Comparison of ENCODE assay signal across 10 cellular contexts in the genomic region with DNA sequence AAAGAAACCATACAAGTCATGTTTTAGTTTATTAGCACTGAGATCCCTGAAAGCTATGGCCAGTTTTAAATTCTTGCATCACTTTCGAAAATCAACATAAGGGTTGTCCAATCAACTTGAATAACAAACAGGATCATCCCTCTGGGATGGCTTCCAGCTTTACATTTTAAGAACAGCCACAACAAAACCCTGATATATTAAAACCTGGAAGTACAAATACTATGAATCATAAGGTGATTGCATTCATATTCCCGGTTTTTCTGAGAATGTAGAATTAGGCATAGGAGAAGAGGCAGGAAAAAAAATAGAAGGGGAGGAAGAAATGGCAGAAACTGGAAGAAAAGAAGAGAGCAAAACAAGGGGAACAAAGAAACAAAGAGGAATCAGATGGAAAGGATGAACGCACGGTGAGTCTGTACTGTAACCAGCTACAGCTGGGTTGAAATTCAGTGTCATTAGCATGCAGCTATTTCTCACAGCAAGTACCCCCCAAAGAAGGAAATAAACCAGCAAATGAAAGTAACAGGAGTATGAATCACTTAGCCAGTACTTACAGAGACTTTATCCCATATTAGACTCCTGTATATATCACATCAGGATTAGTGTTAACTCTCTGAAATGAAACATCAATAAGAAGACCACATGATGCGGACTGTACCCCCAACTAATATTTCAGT.
DNase-seq lines count a peak whose midpoint lies in the region; ATAC-seq and TF ChIP-seq lines count a peak whose summit lies in the region.
"Had no signal": no experiment of that assay in that cellular context is flagged by ENCODE, and none has a peak within 500 bp of the region (broad histone marks: within the 10 kb centered on the region; RNA-seq: fewer than 3 reads in every experiment).

No MANE protein-coding gene starts in this region.

- DNase-seq in AG08396 (ENCODE audit: low spot score) (peak; percentile 24), GM23338 (ENCODE audit: low spot score) (no peak), iris pigment epithelial cell (ENCODE audit: low read depth) (peak; percentile 86), stomach (no peak), NCI-H524 treated with DMSO at 0.1 percent for 48 hours (lab: John Stamatoyannopoulos, UW) (no peak)
- no peak for DNase-seq in stimulated activated CD4-positive, alpha-beta T cell treated with anti-CD3 and anti-CD28 coated beads, Interleukin-12 subunit alpha, Interleukin-12 subunit beta, amount 100 ng/mL, for 4 hours
- no peak for DNase-seq in stimulated activated CD4-positive, alpha-beta T cell treated with anti-CD3 and anti-CD28 coated beads, Interleukin-1b, Interleukin-23, amount 100 ng/mL, for 48 hours
- DNase-seq: trophoblast cell had no signal

- H3K9me3 Mint-ChIP-seq in GM23338: no peaks in the 10 kb centered on the region
- H3K9me3 Mint-ChIP-seq: activated naive CD4-positive, alpha-beta T cell treated with anti-CD3 and anti-CD28 coated beads, Interleukin-2, amount 50 U/mL, for 24 hours had no signal

- H3K27ac Mint-ChIP-seq in GM23338: peak overlapping the region; percentile 37
- H3K27ac Mint-ChIP-seq: activated naive CD4-positive, alpha-beta T cell treated with anti-CD3 and anti-CD28 coated beads, Interleukin-2, amount 50 U/mL, for 24 hours had no signal

- intact Hi-C loops in stomach (cut with DNase I; ENCODE audit: low total_unique reads): no loop called here

- no peaks in the 10 kb centered on the region; the same call in 1 of the 2 replicates for H3K4me1 ChIP-seq in GM23338 (ENCODE audit: insufficient read depth)
- H3K4me1 ChIP-seq in stomach: peaks cover 0 to 19% (median 0%) of the 10 kb centered on the region in 4 donors

- no peak for TF ChIP-seq POLR2A in stomach (IDR thresholded peaks at IDR 0.05)

- peaks cover 3% of the 10 kb centered on the region for H3K27me3 Mint-ChIP-seq in GM23338 (ENCODE audit: insufficient read depth, low read depth, poor library complexity)
- H3K27me3 Mint-ChIP-seq: activated naive CD4-positive, alpha-beta T cell treated with anti-CD3 and anti-CD28 coated beads, Interleukin-2, amount 50 U/mL, for 24 hours had no signal

- WGBS in stomach, 5 donors: 54 to 75% (median 59%) methylated on average over 5 of the region's 5 CpGs

- ATAC-seq in GM23338 (no peak), SK-N-SH treated with all-trans-retinoic acid at 6 μM for 48 hours (peak; percentile 91)

- no peak overlapping the region for H3K4me3 Mint-ChIP-seq in GM23338
- H3K4me3 Mint-ChIP-seq: activated naive CD4-positive, alpha-beta T cell treated with anti-CD3 and anti-CD28 coated beads, Interleukin-2, amount 50 U/mL, for 24 hours had no signal

- H3K27ac ChIP-seq in GM23338 (ENCODE audit: low read depth) (no peak overlapping the region), stomach (peak overlapping the region in 1 of 5 donors; percentile 24)

- no peaks in the 10 kb centered on the region for H3K36me3 Mint-ChIP-seq in GM23338 (ENCODE audit: low read depth)
- H3K36me3 Mint-ChIP-seq: activated naive CD4-positive, alpha-beta T cell treated with anti-CD3 and anti-CD28 coated beads, Interleukin-2, amount 50 U/mL, for 24 hours had no signal

- H3F3A ChIP-seq in GM23338 (replicated peaks; ENCODE audit: low read depth): no peaks in the 10 kb centered on the region

- no peaks in the 10 kb centered on the region; the same call in 1 of the 2 replicates for H3K9me2 ChIP-seq in GM23338 (ENCODE audit: insufficient read depth)

- peaks cover 21% of the 10 kb centered on the region for H3K4me1 Mint-ChIP-seq in GM23338

- H3K4me2 ChIP-seq in GM23338: no peak overlapping the region

- TF ChIP-seq EP300 in stomach (IDR thresholded peaks at IDR 0.05): no peak

- no peak overlapping the region; the same call in 1 of the 2 replicates for H2AFZ ChIP-seq in GM23338

- no peaks in the 10 kb centered on the region for H3K36me3 ChIP-seq in GM23338 (ENCODE audit: insufficient read depth)
- H3K36me3 ChIP-seq in stomach: no peaks in the 10 kb centered on the region

- H3K27me3 ChIP-seq in GM23338 (ENCODE audit: insufficient read depth): no peaks in the 10 kb centered on the region
- no peaks in the 10 kb centered on the region for H3K27me3 ChIP-seq in stomach

- no peaks in the 10 kb centered on the region for H3K79me2 ChIP-seq in GM23338 (replicated peaks; ENCODE audit: insufficient read depth)

- H3K9me3 ChIP-seq in stomach: no peaks in the 10 kb centered on the region

- no peaks in the 10 kb centered on the region for H4K20me1 ChIP-seq in GM23338 (replicated peaks; ENCODE audit: insufficient read depth)

- H3K4me3 ChIP-seq in GM23338: no peak overlapping the region
- H3K4me3 ChIP-seq in stomach: no peak overlapping the region

- no peak for TF ChIP-seq CTCF in GM23338 (conservative IDR thresholded peaks at IDR 0.05; ENCODE audit: low read depth in 2 of 2)
- TF ChIP-seq CTCF in stomach (IDR thresholded peaks at IDR 0.05): no peak

TF ChIP-seq in GM23338, 12 proteins besides CTCF, POLR2A, EP300 and RAD21:
- no peak for TF ChIP-seq NANOG (IDR thresholded peaks at IDR 0.05; ENCODE audit: borderline replicate concordance)
- no peak for TF ChIP-seq EZH2phosphoT487 (IDR thresholded peaks at IDR 0.05; ENCODE audit: unreplicated experiment)

TF ChIP-seq in SK-N-SH treated with all-trans-retinoic acid at 6 μM for 48 hours, 23 proteins besides CTCF, POLR2A, EP300 and RAD21:
- TF ChIP-seq RARB (CRISPR knock-in tag; IDR thresholded peaks at IDR 0.05) (no peak), ISL1 (CRISPR knock-in tag; IDR thresholded peaks at IDR 0.05) (no peak), BACH2 (CRISPR knock-in tag; IDR thresholded peaks at IDR 0.05; ENCODE audit: borderline replicate concordance) (no peak), ZC3H10 (CRISPR knock-in tag; IDR thresholded peaks at IDR 0.05) (no peak), SNAI2 (CRISPR knock-in tag; IDR thresholded peaks at IDR 0.05) (no peak), ZFP30 (CRISPR knock-in tag; IDR thresholded peaks at IDR 0.05) (no peak), ZNF8 (CRISPR knock-in tag; IDR thresholded peaks at IDR 0.05) (no peak), GLIS3 (CRISPR knock-in tag; IDR thresholded peaks at IDR 0.05) (no peak), ESRRG (CRISPR knock-in tag; IDR thresholded peaks at IDR 0.05) (no peak), OSR1 (CRISPR knock-in tag; IDR thresholded peaks at IDR 0.05) (no peak), PPARA (CRISPR knock-in tag; IDR thresholded peaks at IDR 0.05; ENCODE audit: borderline replicate concordance) (no peak), CSDC2 (CRISPR knock-in tag; IDR thresholded peaks at IDR 0.05) (no peak)
- TF ChIP-seq, protein P1, sequence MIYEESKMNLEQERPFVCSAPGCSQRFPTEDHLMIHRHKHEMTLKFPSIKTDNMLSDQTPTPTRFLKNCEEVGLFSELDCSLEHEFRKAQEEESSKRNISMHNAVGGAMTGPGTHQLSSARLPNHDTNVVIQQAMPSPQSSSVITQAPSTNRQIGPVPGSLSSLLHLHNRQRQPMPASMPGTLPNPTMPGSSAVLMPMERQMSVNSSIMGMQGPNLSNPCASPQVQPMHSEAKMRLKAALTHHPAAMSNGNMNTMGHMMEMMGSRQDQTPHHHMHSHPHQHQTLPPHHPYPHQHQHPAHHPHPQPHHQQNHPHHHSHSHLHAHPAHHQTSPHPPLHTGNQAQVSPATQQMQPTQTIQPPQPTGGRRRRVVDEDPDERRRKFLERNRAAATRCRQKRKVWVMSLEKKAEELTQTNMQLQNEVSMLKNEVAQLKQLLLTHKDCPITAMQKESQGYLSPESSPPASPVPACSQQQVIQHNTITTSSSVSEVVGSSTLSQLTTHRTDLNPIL (CRISPR knock-in tag; IDR thresholded peaks at IDR 0.05; ENCODE audit: low read depth): no peak
- TF ChIP-seq, protein P2, sequence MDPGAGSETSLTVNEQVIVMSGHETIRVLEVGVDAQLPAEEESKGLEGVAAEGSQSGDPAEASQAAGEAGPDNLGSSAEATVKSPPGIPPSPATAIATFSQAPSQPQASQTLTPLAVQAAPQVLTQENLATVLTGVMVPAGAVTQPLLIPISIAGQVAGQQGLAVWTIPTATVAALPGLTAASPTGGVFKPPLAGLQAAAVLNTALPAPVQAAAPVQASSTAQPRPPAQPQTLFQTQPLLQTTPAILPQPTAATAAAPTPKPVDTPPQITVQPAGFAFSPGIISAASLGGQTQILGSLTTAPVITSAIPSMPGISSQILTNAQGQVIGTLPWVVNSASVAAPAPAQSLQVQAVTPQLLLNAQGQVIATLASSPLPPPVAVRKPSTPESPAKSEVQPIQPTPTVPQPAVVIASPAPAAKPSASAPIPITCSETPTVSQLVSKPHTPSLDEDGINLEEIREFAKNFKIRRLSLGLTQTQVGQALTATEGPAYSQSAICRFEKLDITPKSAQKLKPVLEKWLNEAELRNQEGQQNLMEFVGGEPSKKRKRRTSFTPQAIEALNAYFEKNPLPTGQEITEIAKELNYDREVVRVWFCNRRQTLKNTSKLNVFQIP (CRISPR knock-in tag; IDR thresholded peaks at IDR 0.05; ENCODE audit: borderline replicate concordance, low read depth): no peak

Comparison
In these comparisons a context has a peak if more than half of its experiments do, and no peak if none do; other contexts are left out.
1. DNase-seq: peak in AG08396 (single experiment) and iris pigment epithelial cell (single experiment); none in GM23338 (single experiment), stomach (single experiment), stimulated activated CD4-positive, alpha-beta T cell treated with anti-CD3 and anti-CD28 coated beads, Interleukin-12 subunit alpha, Interleukin-12 subunit beta, amount 100 ng/mL, for 4 hours (single experiment), stimulated activated CD4-positive, alpha-beta T cell treated with anti-CD3 and anti-CD28 coated beads, Interleukin-1b, Interleukin-23, amount 100 ng/mL, for 48 hours (single experiment) and NCI-H524 treated with DMSO at 0.1 percent for 48 hours (single experiment).